In the genomic region with DNA sequence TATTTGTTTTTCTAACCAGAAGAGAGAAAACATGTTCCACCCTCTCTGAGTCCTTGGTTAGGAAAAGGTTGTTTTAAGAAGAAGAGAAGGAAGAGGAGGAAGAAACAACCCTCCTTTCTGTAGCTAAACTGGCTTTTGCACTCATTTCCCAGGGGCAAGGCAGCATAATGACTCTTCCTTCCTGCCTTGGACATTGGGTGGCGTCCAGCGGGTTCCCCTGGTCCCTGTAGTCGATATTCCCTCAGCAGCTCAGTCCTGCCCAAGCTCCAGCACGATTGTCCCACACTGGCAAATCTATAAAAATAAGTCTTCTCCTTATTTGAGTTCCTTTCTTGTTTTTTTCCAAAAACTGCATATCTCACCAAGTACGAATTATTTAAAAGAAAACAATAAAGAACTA, we compare ENCODE assay signal across 11 cellular contexts.
"Had no signal": no experiment of that assay in that cellular context is flagged by ENCODE, and none has a peak within 500 bp of the region (broad histone marks: within the 10 kb centered on the region; RNA-seq: fewer than 3 reads in every experiment).

No MANE protein-coding gene starts in this region.

- H3K36me3 Mint-ChIP-seq: activated naive CD4-positive, alpha-beta T cell treated with anti-CD3 and anti-CD28 coated beads, Interleukin-2, amount 50 U/mL, for 72 hours had no signal

- DNase-seq: activated CD4-positive, CD25-positive, alpha-beta regulatory T cell; activated effector memory CD4-positive, alpha-beta T cell treated with anti-CD3 and anti-CD28 coated beads, Interleukin-2, amount 50 U/mL, for 16 hours; activated T-cell treated with anti-CD3 and anti-CD28 coated beads, Interleukin-2, amount 50 U/mL, for 24 hours; effector CD8-positive, alpha-beta T cell; left colon; right lobe of liver; SIG-M5; stimulated activated CD4-positive, alpha-beta T cell treated with anti-CD3 and anti-CD28 coated beads, Interleukin-12 subunit alpha, Interleukin-12 subunit beta, amount 100 ng/mL, for 4 hours; T-helper 17 cell had no signal

- H3K4me3 ChIP-seq: right lobe of liver had no signal

- H3K27ac ChIP-seq: right lobe of liver had no signal

- H3K27ac Mint-ChIP-seq: activated naive CD4-positive, alpha-beta T cell treated with anti-CD3 and anti-CD28 coated beads, Interleukin-2, amount 50 U/mL, for 72 hours; activated T-cell treated with anti-CD3 and anti-CD28 coated beads, Interleukin-2, amount 50 U/mL, for 24 hours; stimulated activated naive CD8-positive, alpha-beta T cell treated with anti-CD3 and anti-CD28 coated beads, Interleukin-15, Interleukin-2, amounts not matched to agents 100 ng/mL and 50 ng/mL, for 24 hours; T-helper 17 cell had no signal

- H3K27me3 ChIP-seq: right lobe of liver had no signal

- H3K9me3 ChIP-seq: right lobe of liver had no signal

- H3K4me3 Mint-ChIP-seq: activated T-cell treated with anti-CD3 and anti-CD28 coated beads, Interleukin-2, amount 50 U/mL, for 24 hours; stimulated activated naive CD8-positive, alpha-beta T cell treated with anti-CD3 and anti-CD28 coated beads, Interleukin-15, Interleukin-2, amounts not matched to agents 100 ng/mL and 50 ng/mL, for 24 hours; T-helper 17 cell had no signal

- H3K9me3 Mint-ChIP-seq: activated naive CD4-positive, alpha-beta T cell treated with anti-CD3 and anti-CD28 coated beads, Interleukin-2, amount 50 U/mL, for 72 hours; activated T-cell treated with anti-CD3 and anti-CD28 coated beads, Interleukin-2, amount 50 U/mL, for 24 hours had no signal

- ATAC-seq: activated naive CD4-positive, alpha-beta T cell treated with anti-CD3 and anti-CD28 coated beads, Interleukin-2, amount 50 U/mL, for 72 hours; left colon; right lobe of liver; T-helper 17 cell had no signal

- H3K4me1 Mint-ChIP-seq: T-helper 17 cell had no signal

- H3K36me3 ChIP-seq: right lobe of liver had no signal

- H3K4me1 ChIP-seq: right lobe of liver had no signal
